11 cellular contexts compared by ENCODE assay signal in genomic region chr15:89828324-89829145, GRCh38.
A peak's percentile ranks its signal among the peaks of the same experiment; 100 is the strongest.
DNase-seq lines count a peak whose midpoint lies in the region; ATAC-seq and TF ChIP-seq lines count a peak whose summit lies in the region.
"Had no signal": no experiment of that assay in that cellular context is flagged by ENCODE, and none has a peak within 500 bp of the region (broad histone marks: within the 10 kb centered on the region; RNA-seq: fewer than 3 reads in every experiment).

No MANE protein-coding gene starts in this region.

- H3K4me1 ChIP-seq in neutrophil (ENCODE audit: control insufficient read depth in 1 of 2, insufficient read depth in 1 of 2, low read depth in 1 of 2, low read length in 1 of 2): peaks cover 64 to 65% of the 10 kb centered on the region in 2 experiments

- TF ChIP-seq CTCF in AG10803 (conservative IDR thresholded peaks at IDR 0.05; ENCODE audit: low read length) (no peak), RWPE1 (conservative IDR thresholded peaks at IDR 0.05; ENCODE audit: low read depth) (no peak), foreskin fibroblast (IDR thresholded peaks at IDR 0.05; ENCODE audit: low read depth, low read length) (no peak), neutrophil (IDR thresholded peaks at IDR 0.05) (no peak)

- CTCF ChIA-PET in RWPE1 (lab: Yijun Ruan, JAX): interaction anchor here (0.6 kb wide), 2 partner anchors 50 to 233 kb away, joined by 3 to 4 read pairs; no protein-coding TSS in a partner anchor

- POLR2A ChIA-PET in RWPE1 (lab: Yijun Ruan, JAX; ENCODE audit: low non-redundant PET): interaction anchor here (0.5 kb wide), 1 partner anchor 352 kb away, joined by 3 read pairs; no protein-coding TSS in a partner anchor

- peaks cover 27% of the 10 kb centered on the region for H3K36me3 ChIP-seq in neutrophil

- no peaks in the 10 kb centered on the region for H3K9me3 ChIP-seq in neutrophil

- peak overlapping the region; percentile 25; the same call in 1 of the 2 replicates for H3K4me3 ChIP-seq in AG10803 (ENCODE audit: low read length)
- H3K4me3 ChIP-seq in foreskin fibroblast (ENCODE audit: low read depth in 1 of 2, low read length in 2 of 2): no peak overlapping the region
- H3K4me3 ChIP-seq in neutrophil (ENCODE audit: low read depth in 1 of 2, low read length in 1 of 2): peak overlapping the region in 1 of 2 experiments; percentile 4

- ATAC-seq in HG02623 (IDR thresholded peaks at IDR 0.05; ENCODE audit: unreplicated experiment): no peak
- ATAC-seq in HG02840 (IDR thresholded peaks at IDR 0.05; ENCODE audit: low FRiP score, unreplicated experiment): no peak

- H3K27ac ChIP-seq in RWPE1: peak overlapping the region; percentile 60
- peak overlapping the region; percentile 99 for H3K27ac ChIP-seq in neutrophil

- no peaks in the 10 kb centered on the region for H3K27me3 ChIP-seq in neutrophil

- DNase-seq in AG10803 (ENCODE audit: low read depth) (peak; percentile 84), RWPE1 (ENCODE audit: low spot score) (no peak), foreskin fibroblast (peak; percentile 87 to 93), DMS79 (lab: John Stamatoyannopoulos, UW) (no peak)
- DNase-seq in activated T-cell treated with anti-CD3 and anti-CD28 coated beads, Interleukin-2, amount 50 U/mL, for 48 hours: no peak
- DNase-seq: activated naive CD4-positive, alpha-beta T cell treated with Interleukin-2 at 50 U/mL for 16 hours; CD4-positive, CD25-positive, alpha-beta regulatory T cell; SHP77 treated with DMSO at 0.1 percent for 48 hours had no signal

Comparison
In these comparisons a context has a peak if more than half of its experiments do, and no peak if none do; other contexts are left out.
1. DNase-seq: peak in AG10803 (single experiment) and foreskin fibroblast (2 of 2); none in RWPE1 (single experiment), activated T-cell treated with anti-CD3 and anti-CD28 coated beads, Interleukin-2, amount 50 U/mL, for 48 hours (0 of 2) and DMS79 (single experiment).